In the genomic region with DNA sequence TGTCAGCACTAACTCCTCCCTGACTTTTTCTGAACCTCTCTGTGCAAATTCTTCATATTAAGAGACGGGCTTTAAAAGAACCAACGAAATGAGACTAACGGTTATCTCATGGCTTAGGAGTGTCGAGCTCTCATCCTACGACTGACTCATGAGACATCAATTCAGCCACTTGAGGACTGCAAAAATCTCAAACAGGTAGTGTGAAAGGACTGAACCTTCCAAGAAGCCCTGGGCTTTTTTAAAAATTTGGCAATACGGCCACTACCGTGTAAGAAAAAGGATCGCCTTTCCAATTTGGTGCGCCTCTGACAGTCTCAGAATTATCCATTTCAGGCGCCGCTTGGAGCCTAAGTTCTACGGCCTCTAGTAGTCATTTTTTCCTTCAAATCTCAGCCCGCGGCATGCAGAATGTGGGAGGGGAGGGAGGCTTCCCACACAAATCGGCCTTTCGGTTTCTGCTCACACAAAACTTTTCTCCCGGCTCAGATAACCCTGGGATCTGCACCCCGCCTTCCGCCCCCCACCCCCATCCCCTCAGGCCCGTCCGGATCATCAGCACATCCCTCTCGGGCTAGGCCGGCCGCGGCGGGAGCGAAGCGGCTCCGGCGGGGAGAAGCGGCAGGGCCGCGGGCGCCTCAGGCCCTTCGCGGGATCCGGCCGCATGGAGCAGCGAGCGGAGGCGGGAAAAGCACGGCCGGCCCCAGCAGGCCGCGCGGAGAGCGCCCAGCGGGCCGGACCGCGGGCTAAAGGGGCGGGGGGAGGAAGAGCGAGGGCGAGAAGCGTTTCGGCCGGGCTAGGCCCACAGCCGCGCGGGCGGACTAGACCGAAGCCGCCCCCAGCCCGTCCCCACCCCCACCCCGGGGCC, we compare ENCODE assay signal across 8 cellular contexts. TPM values are rescaled to one million over a fixed set of nuclear protein-coding genes. Genes with fewer than 3 reads are reported as not detected.
DNase-seq lines count a peak whose midpoint lies in the region; ATAC-seq, FAIRE-seq and TF ChIP-seq lines count a peak whose summit lies in the region.

No MANE protein-coding gene starts in this region.

- H3K9me3 Mint-ChIP-seq in activated CD8-positive, alpha-beta T cell treated with anti-CD3 and anti-CD28 coated beads for 36 hours, result no peaks in the 10 kb centered on the region

- H3K79me2 ChIP-seq in endothelial cell of umbilical vein (ENCODE audit: control insufficient read depth, insufficient read depth, low read length), result peaks cover 56% of the 10 kb centered on the region

- H4K20me1 ChIP-seq in endothelial cell of umbilical vein (replicated peaks; ENCODE audit: control insufficient read depth, extremely low read depth, insufficient read depth, low read length), result peaks cover 16% of the 10 kb centered on the region

- intact Hi-C loops in activated CD8-positive, alpha-beta T cell treated with anti-CD3 and anti-CD28 coated beads for 36 hours (cut with micrococcal nuclease), result loop anchor here (2.0 kb wide), 1 partner anchor 25 kb away; the partner anchor contains the start of gene ZNF436
- intact Hi-C loops in endothelial cell of umbilical vein (cut with micrococcal nuclease), result loop anchor here (1.0 to 10.0 kb wide), 5 partner anchors 25 to 191 kb away; partner anchors contain the start of genes ASAP3 and E2F2

- ATAC-seq in activated CD8-positive, alpha-beta T cell treated with anti-CD3 and anti-CD28 coated beads for 36 hours, result peak; percentile 0

- H3K27ac Mint-ChIP-seq in activated CD8-positive, alpha-beta T cell treated with anti-CD3 and anti-CD28 coated beads for 36 hours, result peak overlapping the region; percentile 97

- H3K27me3 ChIP-seq in endothelial cell of umbilical vein (ENCODE audit: control insufficient read depth in 2 of 2, insufficient read depth in 2 of 2, low read length in 2 of 2) (no peaks in the 10 kb centered on the region), muscle layer of duodenum (ENCODE audit: low read depth, low read length) (no peaks in the 10 kb centered on the region)

- H3K4me1 Mint-ChIP-seq in activated CD8-positive, alpha-beta T cell treated with anti-CD3 and anti-CD28 coated beads for 36 hours (ENCODE audit: low read depth), result peaks cover 44% of the 10 kb centered on the region

- no peaks in the 10 kb centered on the region for H3K9me1 ChIP-seq in endothelial cell of umbilical vein (replicated peaks; ENCODE audit: control insufficient read depth, extremely low read depth, insufficient read depth, low read length)

- peak; percentile 56 for TF ChIP-seq POLR2A in endothelial cell of umbilical vein (IDR thresholded peaks at IDR 0.05; ENCODE audit: low read depth, low read length)

- no peak for TF ChIP-seq CTCF in activated CD8-positive, alpha-beta T cell treated with anti-CD3 and anti-CD28 coated beads for 36 hours (IDR thresholded peaks at IDR 0.05)
- no peak for TF ChIP-seq CTCF in endothelial cell of umbilical vein (IDR thresholded peaks at IDR 0.05; ENCODE audit: extremely low read depth in 1 of 2, insufficient read depth in 1 of 2, low read depth in 1 of 2, low read length in 2 of 2)

- H2AFZ ChIP-seq in endothelial cell of umbilical vein (ENCODE audit: low read depth, low read length), result no peak overlapping the region

- CTCF ChIA-PET in activated CD8-positive, alpha-beta T cell treated with anti-CD3 and anti-CD28 coated beads for 36 hours (lab: Charles Lee), result interaction anchor here (0.9 to 1.8 kb wide), 6 partner anchors 14 to 287 kb away, joined by 3 to 18 read pairs (median 6); no protein-coding TSS in a partner anchor
- CTCF ChIA-PET in endothelial cell of umbilical vein (lab: Charles Lee), result interaction anchor here (0.8 to 4.1 kb wide), 10 partner anchors 19 to 196 kb away, joined by 3 to 33 read pairs (median 6); partner anchors contain the start of genes ASAP3, HTR1D and ZNF436

- H3K27me3 Mint-ChIP-seq in activated CD8-positive, alpha-beta T cell treated with anti-CD3 and anti-CD28 coated beads for 36 hours, result no peaks in the 10 kb centered on the region

- H3K4me3 Mint-ChIP-seq in activated CD8-positive, alpha-beta T cell treated with anti-CD3 and anti-CD28 coated beads for 36 hours, result peak overlapping the region; percentile 93

- H3K9me3 ChIP-seq in endothelial cell of umbilical vein (replicated peaks; ENCODE audit: control insufficient read depth, insufficient read depth, low read length), result no peaks in the 10 kb centered on the region
- no peaks in the 10 kb centered on the region for H3K9me3 ChIP-seq in muscle layer of duodenum (ENCODE audit: control insufficient read depth in 1 of 2, low read length in 2 of 2)

- H3K4me1 ChIP-seq in endothelial cell of umbilical vein (ENCODE audit: control insufficient read depth, extremely low read depth, insufficient read depth, low read length) (peaks cover 27% of the 10 kb centered on the region), muscle layer of duodenum (ENCODE audit: control insufficient read depth in 1 of 2, insufficient read depth in 2 of 2, low read length in 2 of 2) (peaks cover 30 to 46% of the 10 kb centered on the region in 2 donors)

- peak; percentile 25 for DNase-seq in G401 (ENCODE audit: low spot score)
- DNase-seq in GOT3 (lab: John Stamatoyannopoulos, UW), result peak; percentile 10
- peak; percentile 64 for DNase-seq in NAMALWA (ENCODE audit: low spot score)
- peak; percentile 74 for DNase-seq in activated CD8-positive, alpha-beta T cell treated with anti-CD3 and anti-CD28 coated beads for 36 hours
- DNase-seq in endothelial cell of umbilical vein (ENCODE audit: low read depth, low spot score), result peak; percentile 53
- DNase-seq in stimulated activated naive CD4-positive, alpha-beta T cell treated with Interleukin-2 at 50 U/mL for 16 hours (lab: John Stamatoyannopoulos, UW), result peak; percentile 65
- no peak for DNase-seq in NCI-H1930 (lab: John Stamatoyannopoulos, UW)

- peaks cover 34% of the 10 kb centered on the region for H3K36me3 Mint-ChIP-seq in activated CD8-positive, alpha-beta T cell treated with anti-CD3 and anti-CD28 coated beads for 36 hours (ENCODE audit: low read depth)

- H3K36me3 ChIP-seq in endothelial cell of umbilical vein (ENCODE audit: control insufficient read depth in 2 of 2, extremely low read depth in 1 of 2, insufficient read depth in 2 of 2, low read length in 2 of 2) (peaks cover 0 to 2% of the 10 kb centered on the region in 2 experiments), muscle layer of duodenum (ENCODE audit: control insufficient read depth in 1 of 2, insufficient read depth in 2 of 2, low read length in 2 of 2) (peaks cover 0 to 9% of the 10 kb centered on the region in 2 donors)

- H3K27ac ChIP-seq in endothelial cell of umbilical vein (ENCODE audit: insufficient read depth, low read depth, low read length) (peak overlapping the region; percentile 79), muscle layer of duodenum (ENCODE audit: low read length) (peak overlapping the region; percentile 98)

- BruUV-seq in endothelial cell of umbilical vein (replicated peaks; lab: Mats Ljungman, UMichigan), result TSS peak; percentile 30

- H3K4me2 ChIP-seq in endothelial cell of umbilical vein (ENCODE audit: insufficient read depth, low read length), result peak overlapping the region; percentile 98

- dilution Hi-C loops in endothelial cell of umbilical vein (cut with MboI; ENCODE audit: extremely low pct_ligation_motif_present, low sequenced_read_pairs), result no loop called here

- H3K9ac ChIP-seq in endothelial cell of umbilical vein (replicated peaks; ENCODE audit: extremely low read depth, insufficient read depth, low read length), result peak overlapping the region; percentile 99

- in situ Hi-C loops in G401 (cut with HindIII; ENCODE audit: low sequenced_read_pairs), result no loop called here

- H3K4me3 ChIP-seq in endothelial cell of umbilical vein (replicated peaks in 1 of 3; ENCODE audit: insufficient read depth in 1 of 3, low read depth in 1 of 3, low read length in 3 of 3) (peak overlapping the region; percentile 73 to 99 (median 99)), muscle layer of duodenum (ENCODE audit: low read depth in 1 of 2, low read length in 2 of 2) (peak overlapping the region; percentile 77 to 91)

- POLR2A ChIA-PET in activated CD8-positive, alpha-beta T cell treated with anti-CD3 and anti-CD28 coated beads for 36 hours (lab: Charles Lee), result interaction anchor here (0.6 to 4.2 kb wide), 15 partner anchors 10 to 215 kb away, joined by 3 to 44 read pairs (median 5); partner anchors contain the start of gene ZNF436
- POLR2A ChIA-PET in endothelial cell of umbilical vein (lab: Charles Lee), result interaction anchor here (0.7 to 1.7 kb wide), 7 partner anchors 19 to 60 kb away, joined by 3 to 28 read pairs (median 5); no protein-coding TSS in a partner anchor

- FAIRE-seq in endothelial cell of umbilical vein (lab: Jason Lieb, UNC), result no peak

TF ChIP-seq in endothelial cell of umbilical vein, 7 proteins besides CTCF, POLR2A, EP300 and RAD21:
- peak; percentile 18 for TF ChIP-seq JUN (IDR thresholded peaks at IDR 0.05; ENCODE audit: borderline replicate concordance, insufficient read depth, insufficient read length, low read depth)
- no peak for TF ChIP-seq EZH2 (IDR thresholded peaks at IDR 0.05; ENCODE audit: borderline replicate concordance, low read depth, low read length, severe bottlenecking)

RNA-seq across cellular contexts. Expression of gene HNRNPR, which starts 0.6 kb away (rescaled TPM):
- 133 and 193 TPM in 2 replicates for total RNA-seq in G401 (2014; rRNA removed; shearing (Covaris generic))
- 100 to 1,000 TPM; 190 to 203 TPM for total RNA-seq in activated CD8-positive, alpha-beta T cell treated with anti-CD3 and anti-CD28 coated beads for 36 hours
- total RNA-seq in endothelial cell of umbilical vein, result 165 and 171 TPM in 2 replicates
- polyA plus RNA-seq in endothelial cell of umbilical vein, result 67.6 and 111 TPM in 2 replicates
- polyA plus RNA-seq in endothelial cell of umbilical vein (2011; cell fraction: cytosol; rRNA removed), result 112 and 114 TPM in 2 replicates
- polyA plus RNA-seq in endothelial cell of umbilical vein (2011; cell fraction: nucleus; rRNA removed), result 62.0 and 118 TPM in 2 replicates
- 120 and 179 TPM in 2 replicates for polyA plus RNA-seq in endothelial cell of umbilical vein (2012)
- polyA minus RNA-seq in endothelial cell of umbilical vein, result 137 and 153 TPM in 2 replicates
- polyA minus RNA-seq in endothelial cell of umbilical vein (2011; cell fraction: cytosol; rRNA and poly(A)+ RNA removed), result 92.5 TPM
- polyA minus RNA-seq in endothelial cell of umbilical vein (2011; cell fraction: nucleus; rRNA and poly(A)+ RNA removed), result 84.0 and 91.4 TPM in 2 replicates

RNA-seq across cellular contexts. Expression of gene ZNF436, which starts 26.2 kb away (rescaled TPM):
- total RNA-seq in G401 (2014; rRNA removed; shearing (Covaris generic)), result 13.7 and 17.6 TPM in 2 replicates
- total RNA-seq in activated CD8-positive, alpha-beta T cell treated with anti-CD3 and anti-CD28 coated beads for 36 hours, result 1 to 10 TPM; 5.8 to 7.2 TPM
- 12.5 and 14.0 TPM in 2 replicates for total RNA-seq in endothelial cell of umbilical vein
- polyA plus RNA-seq in endothelial cell of umbilical vein, result 5.7 and 6.5 TPM in 2 replicates
- 5.6 and 5.7 TPM in 2 replicates for polyA plus RNA-seq in endothelial cell of umbilical vein (2011; cell fraction: cytosol; rRNA removed)
- polyA plus RNA-seq in endothelial cell of umbilical vein (2011; cell fraction: nucleus; rRNA removed), result 14.6 and 20.2 TPM in 2 replicates
- 6.7 and 8.1 TPM in 2 replicates for polyA plus RNA-seq in endothelial cell of umbilical vein (2012)
- polyA minus RNA-seq in endothelial cell of umbilical vein, result 15.5 and 17.6 TPM in 2 replicates
- polyA minus RNA-seq in endothelial cell of umbilical vein (2011; cell fraction: cytosol; rRNA and poly(A)+ RNA removed), result 4.8 TPM
- 11.1 and 18.8 TPM in 2 replicates for polyA minus RNA-seq in endothelial cell of umbilical vein (2011; cell fraction: nucleus; rRNA and poly(A)+ RNA removed)

Comparison
In these comparisons a context has a peak if more than half of its experiments do, and no peak if none do; other contexts are left out.
1. DNase-seq: peak in G401 (single experiment), GOT3 (single experiment), NAMALWA (single experiment), activated CD8-positive, alpha-beta T cell treated with anti-CD3 and anti-CD28 coated beads for 36 hours (single experiment), endothelial cell of umbilical vein (single experiment) and stimulated activated naive CD4-positive, alpha-beta T cell treated with Interleukin-2 at 50 U/mL for 16 hours (single experiment); none in NCI-H1930 (0 of 2).